In genomic region chr3:105827959-105828358, GRCh38 we compare ENCODE assay signal across 1 cellular context.
TF ChIP-seq lines count a peak whose summit lies in the region.

No MANE protein-coding gene starts in this region.

TF ChIP-seq in A549, 52 proteins besides CTCF, POLR2A, EP300 and RAD21 (continued from another document):
- no peak for TF ChIP-seq NFE2L2 (conservative IDR thresholded peaks at IDR 0.05; ENCODE audit: low read length)
- no peak for TF ChIP-seq POLR2AphosphoS2 (conservative IDR thresholded peaks at IDR 0.05; ENCODE audit: low read length)
- TF ChIP-seq TFCP2L1 (CRISPR knock-in tag; IDR thresholded peaks at IDR 0.05) = no peak
- no peak for TF ChIP-seq KDM5A (IDR thresholded peaks at IDR 0.05)
- TF ChIP-seq HOXA7 (CRISPR knock-in tag; IDR thresholded peaks at IDR 0.05) = no peak
